In genomic region chr11:96221244-96222070, GRCh38 we compare ENCODE assay signal across 16 cellular contexts.
DNase-seq lines count a peak whose midpoint lies in the region; ATAC-seq and TF ChIP-seq lines count a peak whose summit lies in the region.
"Had no signal": no experiment of that assay in that cellular context is flagged by ENCODE, and none has a peak within 500 bp of the region (broad histone marks: within the 10 kb centered on the region; RNA-seq: fewer than 3 reads in every experiment).

No MANE protein-coding gene starts in this region.

- no peak for TF ChIP-seq EP300 in SK-N-SH (IDR thresholded peaks at IDR 0.05; ENCODE audit: borderline replicate concordance in 1 of 2, low read depth in 1 of 2, low read length in 1 of 2)

- H3K27ac ChIP-seq in SK-N-SH (ENCODE audit: low read depth in 2 of 2, low read length in 1 of 2) (no peak overlapping the region), smooth muscle cell (ENCODE audit: low read depth) (peak overlapping the region; percentile 79)
- H3K27ac ChIP-seq: 22Rv1, esophagus muscularis mucosa, testis had no signal

- H2AFZ ChIP-seq in SK-N-SH (ENCODE audit: low read depth) = no peak overlapping the region
- no peak overlapping the region for H2AFZ ChIP-seq in smooth muscle cell (ENCODE audit: low read depth)
- H2AFZ ChIP-seq: GM23338 had no signal

- no peak overlapping the region for H3K4me3 Mint-ChIP-seq in chondrocyte (ENCODE audit: unreplicated experiment)
- H3K4me3 Mint-ChIP-seq: GM23338 had no signal

- H3K9ac ChIP-seq in SK-N-SH (no peak overlapping the region), smooth muscle cell (ENCODE audit: low read depth) (peak overlapping the region; percentile 8)

- TF ChIP-seq CTCF in SK-N-SH (IDR thresholded peaks at IDR 0.05) (no peak), chondrocyte (IDR thresholded peaks at IDR 0.05) (no peak), smooth muscle cell (IDR thresholded peaks at IDR 0.05; ENCODE audit: borderline replicate concordance, insufficient read depth, poor library complexity, severe bottlenecking) (no peak)

- CTCF ChIA-PET in SK-N-SH (lab: Yijun Ruan, JAX) = no interaction called here

- H3K9me3 ChIP-seq in SK-N-SH (no peaks in the 10 kb centered on the region), smooth muscle cell (replicated peaks; ENCODE audit: low read depth) (no peaks in the 10 kb centered on the region)
- H3K9me3 ChIP-seq: esophagus muscularis mucosa, testis had no signal

- TF ChIP-seq RAD21 in SK-N-SH (IDR thresholded peaks at IDR 0.05; ENCODE audit: low read length) = no peak

- in situ Hi-C loops in KBM-7 (cut with MboI; ENCODE audit: low pct_unique_long_range_greater_than_20kb, low sequenced_read_pairs) = no loop called here

- WGBS in SK-N-SH (ENCODE audit: low lambda C conversion rate) = 75% methylated on average over 4 of the region's 4 CpGs
- 61% methylated on average over 4 of the region's 4 CpGs for WGBS in smooth muscle cell (ENCODE audit: low lambda C conversion rate)

- H3K36me3 ChIP-seq in SK-N-SH (replicated peaks in 1 of 2; ENCODE audit: control insufficient read depth in 1 of 2, insufficient read depth in 2 of 2, low read length in 1 of 2) (peaks cover 0 to 6% of the 10 kb centered on the region in 2 experiments), smooth muscle cell (ENCODE audit: low read depth) (no peaks in the 10 kb centered on the region), H7 (replicated peaks; ENCODE audit: control insufficient read depth, insufficient read depth, low read length) (no peaks in the 10 kb centered on the region)
- H3K36me3 ChIP-seq: esophagus muscularis mucosa had no signal

- no peak for DNase-seq in SK-N-SH
- DNase-seq in KBM-7 = peak; percentile 13
- DNase-seq in chondrocyte (ENCODE audit: low spot score) = no peak
- no peak for DNase-seq in smooth muscle cell (lab: John Stamatoyannopoulos, UW; ENCODE audit: unreplicated experiment)
- DNase-seq in H7 = no peak
- no peak for DNase-seq in AG08396 (ENCODE audit: low spot score)
- DNase-seq: DMS153, NCI-H1105, NCI-H510A treated with DMSO at 0.1 percent for 48 hours, Right ventricle myocardium superior, testis had no signal

- ATAC-seq in SK-N-SH treated with all-trans-retinoic acid at 6 μM for 48 hours (peak; percentile 43), GM18867 (IDR thresholded peaks at IDR 0.05; ENCODE audit: unreplicated experiment) (no peak)
- ATAC-seq: GM23338 had no signal

- H3F3A ChIP-seq in SK-N-SH (replicated peaks; ENCODE audit: insufficient read depth) = no peaks in the 10 kb centered on the region
- H3F3A ChIP-seq in smooth muscle cell (ENCODE audit: low read depth) = peaks cover 21% of the 10 kb centered on the region

- H3K4me1 ChIP-seq in SK-N-SH (ENCODE audit: control insufficient read depth in 1 of 2, insufficient read depth in 2 of 2, low read depth in 1 of 2, low read length in 1 of 2) (peaks cover 10 to 40% of the 10 kb centered on the region in 2 experiments; a peak in 3 of 4 replicates), smooth muscle cell (ENCODE audit: low read depth) (peaks cover 31% of the 10 kb centered on the region)
- H3K4me1 ChIP-seq: testis had no signal

- H3K27ac Mint-ChIP-seq in chondrocyte (ENCODE audit: unreplicated experiment) = peak overlapping the region; percentile 28

- H3K4me3 ChIP-seq in SK-N-SH (ENCODE audit: low read depth in 2 of 2, low read length in 1 of 2) (no peak overlapping the region), smooth muscle cell (no peak overlapping the region), H7 (ENCODE audit: insufficient read depth, low read depth, low read length) (no peak overlapping the region)
- H3K4me3 ChIP-seq: esophagus muscularis mucosa, GM23338, testis had no signal

- H3K4me1 Mint-ChIP-seq in chondrocyte (ENCODE audit: low read depth) = peaks cover 71% of the 10 kb centered on the region

- POLR2A ChIA-PET in SK-N-SH (lab: Yijun Ruan, JAX) = no interaction called here

- H3K4me2 ChIP-seq in SK-N-SH (no peak overlapping the region), smooth muscle cell (peak overlapping the region; percentile 63)

- H3K27me3 ChIP-seq in SK-N-SH (ENCODE audit: insufficient read depth) (no peaks in the 10 kb centered on the region), smooth muscle cell (ENCODE audit: low read depth) (no peaks in the 10 kb centered on the region), H7 (ENCODE audit: control insufficient read depth, insufficient read depth, low read length) (no peaks in the 10 kb centered on the region)
- H3K27me3 ChIP-seq: esophagus muscularis mucosa, testis had no signal

- H3K36me3 Mint-ChIP-seq in chondrocyte (ENCODE audit: low read depth) = no peaks in the 10 kb centered on the region

- H3K9me2 ChIP-seq in SK-N-SH = no peaks in the 10 kb centered on the region

- no peaks in the 10 kb centered on the region for H3K27me3 Mint-ChIP-seq in chondrocyte (ENCODE audit: low read depth)

- H4K20me1 ChIP-seq in SK-N-SH (ENCODE audit: insufficient read depth) = no peaks in the 10 kb centered on the region
- no peaks in the 10 kb centered on the region for H4K20me1 ChIP-seq in smooth muscle cell (ENCODE audit: low read depth)

- no peaks in the 10 kb centered on the region for H3K9me3 Mint-ChIP-seq in chondrocyte (ENCODE audit: low read depth)
- H3K9me3 Mint-ChIP-seq: GM23338 had no signal

- H3K79me2 ChIP-seq in SK-N-SH (ENCODE audit: insufficient read depth) (peaks cover 96% of the 10 kb centered on the region), smooth muscle cell (ENCODE audit: low read depth) (peaks cover 88% of the 10 kb centered on the region)

TF ChIP-seq in SK-N-SH treated with all-trans-retinoic acid at 6 μM for 48 hours, 23 proteins besides CTCF, POLR2A, EP300 and RAD21 (continues in another document):
- no peak for TF ChIP-seq BACH2 (CRISPR knock-in tag; IDR thresholded peaks at IDR 0.05; ENCODE audit: borderline replicate concordance)
- no peak for TF ChIP-seq ZC3H10 (CRISPR knock-in tag; IDR thresholded peaks at IDR 0.05)
- TF ChIP-seq ZFP30 (CRISPR knock-in tag; IDR thresholded peaks at IDR 0.05) = no peak
- TF ChIP-seq CSDC2 (CRISPR knock-in tag; IDR thresholded peaks at IDR 0.05) = no peak
- no peak for TF ChIP-seq ZFP3 (CRISPR knock-in tag; IDR thresholded peaks at IDR 0.05)
- TF ChIP-seq, protein P1, sequence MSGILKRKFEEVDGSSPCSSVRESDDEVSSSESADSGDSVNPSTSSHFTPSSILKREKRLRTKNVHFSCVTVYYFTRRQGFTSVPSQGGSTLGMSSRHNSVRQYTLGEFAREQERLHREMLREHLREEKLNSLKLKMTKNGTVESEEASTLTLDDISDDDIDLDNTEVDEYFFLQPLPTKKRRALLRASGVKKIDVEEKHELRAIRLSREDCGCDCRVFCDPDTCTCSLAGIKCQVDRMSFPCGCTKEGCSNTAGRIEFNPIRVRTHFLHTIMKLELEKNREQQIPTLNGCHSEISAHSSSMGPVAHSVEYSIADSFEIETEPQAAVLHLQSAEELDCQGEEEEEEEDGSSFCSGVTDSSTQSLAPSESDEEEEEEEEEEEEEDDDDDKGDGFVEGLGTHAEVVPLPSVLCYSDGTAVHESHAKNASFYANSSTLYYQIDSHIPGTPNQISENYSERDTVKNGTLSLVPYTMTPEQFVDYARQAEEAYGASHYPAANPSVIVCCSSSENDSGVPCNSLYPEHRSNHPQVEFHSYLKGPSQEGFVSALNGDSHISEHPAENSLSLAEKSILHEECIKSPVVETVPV (CRISPR knock-in tag; IDR thresholded peaks at IDR 0.05) = no peak
- no peak for TF ChIP-seq TOX (CRISPR knock-in tag; IDR thresholded peaks at IDR 0.05; ENCODE audit: borderline replicate concordance)

TF ChIP-seq in SK-N-SH, 30 proteins besides CTCF, POLR2A, EP300 and RAD21 (continues in another document):
- no peak for TF ChIP-seq TEAD4 (IDR thresholded peaks at IDR 0.05; ENCODE audit: borderline replicate concordance, insufficient read depth)
- TF ChIP-seq ELF1 (IDR thresholded peaks at IDR 0.05) = no peak
- no peak for TF ChIP-seq RCOR1 (IDR thresholded peaks at IDR 0.05; ENCODE audit: low read length)
- no peak for TF ChIP-seq NRF1 (IDR thresholded peaks at IDR 0.05; ENCODE audit: low read depth, low read length)
- no peak for TF ChIP-seq MXI1 (IDR thresholded peaks at IDR 0.05; ENCODE audit: low read depth, low read length)
- no peak for TF ChIP-seq GABPA (IDR thresholded peaks at IDR 0.05; ENCODE audit: low read depth)
- TF ChIP-seq IRF3 (IDR thresholded peaks at IDR 0.05; ENCODE audit: low read depth, low read length) = no peak
- no peak for TF ChIP-seq SIN3A (IDR thresholded peaks at IDR 0.05; ENCODE audit: borderline replicate concordance, low read depth, low read length)
- TF ChIP-seq TAF1 (IDR thresholded peaks at IDR 0.05; ENCODE audit: borderline replicate concordance, low read depth, low read length) = no peak
- TF ChIP-seq CHD2 (IDR thresholded peaks at IDR 0.05; ENCODE audit: low read length, partially characterized antibody) = no peak
- TF ChIP-seq RXRA (IDR thresholded peaks at IDR 0.05; ENCODE audit: borderline replicate concordance, low read depth) = no peak
- TF ChIP-seq USF1 (IDR thresholded peaks at IDR 0.05; ENCODE audit: borderline replicate concordance, low read depth) = no peak
- TF ChIP-seq PBX3 (IDR thresholded peaks at IDR 0.05) = no peak
- TF ChIP-seq MEF2A (IDR thresholded peaks at IDR 0.05; ENCODE audit: borderline replicate concordance, low read depth) = no peak
